Comparison of ENCODE assay signal across 26 cellular contexts in the genomic region with DNA sequence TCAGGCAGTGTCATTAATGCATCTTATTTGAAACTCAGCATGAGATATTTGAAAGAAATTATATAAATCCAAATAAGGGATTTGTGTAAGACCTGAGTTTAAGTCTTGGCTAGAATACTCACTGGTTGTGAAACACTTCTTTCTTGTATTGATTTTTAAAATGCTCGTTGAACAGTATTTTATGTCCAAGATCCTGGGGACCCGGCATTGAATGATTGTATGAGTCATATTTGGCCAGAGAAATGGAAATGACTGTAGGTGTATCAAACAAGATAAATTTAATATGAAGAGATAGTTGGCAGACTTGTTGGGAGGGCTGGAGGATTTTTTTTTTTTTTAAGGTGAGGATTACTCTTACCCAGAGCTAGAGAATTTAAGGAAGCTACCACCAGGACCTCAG.
"Had no signal": no experiment of that assay in that cellular context is flagged by ENCODE, and none has a peak within 500 bp of the region (broad histone marks: within the 10 kb centered on the region; RNA-seq: fewer than 3 reads in every experiment).

No MANE protein-coding gene starts in this region.

- ATAC-seq: stimulated activated effector memory CD8-positive, alpha-beta T cell treated with anti-CD3 and anti-CD28 coated beads, Interleukin-12 subunit alpha, Interleukin-12 subunit beta, amount 100 ng/mL, for 72 hours; stimulated activated memory B cell treated with anti-CD40 and anti-IgM and Interleukin-4, amounts not matched to agents 10 μg/mL and 1 μg/mL and 100 μg/mL, for 72 hours; stimulated activated naive B cell treated with anti-CD40 and anti-IgM and Interleukin-4, amounts not matched to agents 10 μg/mL and 1 μg/mL and 100 μg/mL, for 72 hours; stimulated activated naive CD8-positive, alpha-beta T cell treated with anti-CD3 and anti-CD28 coated beads, Interleukin-15, amount 100 ng/mL, for 72 hours; upper lobe of right lung had no signal

- FAIRE-seq: urothelium cell line had no signal

- H3K27ac ChIP-seq: stomach, suprapubic skin, testis, thoracic aorta, thyroid gland, tibial artery, transverse colon, upper lobe of left lung, upper lobe of right lung, uterus, vagina had no signal

- H3K36me3 ChIP-seq: stomach, suprapubic skin, thoracic aorta, thyroid gland, tibial artery, transverse colon, upper lobe of left lung, upper lobe of right lung, uterus, vagina had no signal

- H3K4me1 ChIP-seq: stomach, suprapubic skin, testis, thyroid gland, tibial artery, transverse colon, upper lobe of left lung, upper lobe of right lung, uterus, vagina had no signal

- H3K9me3 ChIP-seq: stomach, suprapubic skin, testis, thoracic aorta, thyroid gland, tibial artery, transverse colon, upper lobe of left lung, upper lobe of right lung, uterus, vagina had no signal

- H3K27me3 ChIP-seq: stomach, suprapubic skin, testis, thyroid gland, tibial artery, transverse colon, upper lobe of left lung, upper lobe of right lung, uterus, vagina had no signal

- H3K4me3 ChIP-seq: stomach, suprapubic skin, testis, thoracic aorta, thyroid gland, tibial artery, transverse colon, upper lobe of left lung, upper lobe of right lung, uterus, vagina had no signal

- DNase-seq: stimulated activated CD4-positive, alpha-beta T cell treated with anti-CD3 and anti-CD28 coated beads, Interleukin-2, amount 100 ng/mL, for 24 hours; stimulated activated CD4-positive, alpha-beta T cell treated with anti-CD3 and anti-CD28 coated beads, Interleukin-2, amount 100 ng/mL, for 48 hours; stimulated activated CD4-positive, alpha-beta T cell treated with anti-CD3 and anti-CD28 coated beads, Interleukin-4, amount 100 ng/mL, for 1 hour; stimulated activated CD4-positive, alpha-beta T cell treated with anti-CD3 and anti-CD28 coated beads, Interleukin-4, amount 100 ng/mL, for 24 hours; stimulated activated CD4-positive, alpha-beta T cell treated with anti-CD3 and anti-CD28 coated beads, Interleukin-4, amount 100 ng/mL, for 4 hours; stimulated activated CD8-positive, alpha-beta memory T cell treated with anti-CD3 and anti-CD28 coated beads, Interleukin-4, amount 100 ng/mL, for 48 hours; stimulated activated naive B cell treated with anti-CD40 and anti-IgM and Interleukin-4, amounts not matched to agents 10 μg/mL and 1 μg/mL and 100 μg/mL, for 72 hours; stimulated activated naive CD4-positive, alpha-beta T cell; stimulated activated naive CD4-positive, alpha-beta T cell treated with Interleukin-2 at 50 U/mL for 16 hours; stimulated activated naive CD8-positive, alpha-beta T cell treated with anti-CD3 and anti-CD28 coated beads, Interleukin-15, amount 100 ng/mL, for 72 hours; stomach; substantia nigra; testis; thyroid gland; tibial artery; transverse colon; trophoblast cell; upper lobe of left lung; upper lobe of right lung; uterus had no signal
